Comparison of ENCODE assay signal across 25 cellular contexts in the genomic region with DNA sequence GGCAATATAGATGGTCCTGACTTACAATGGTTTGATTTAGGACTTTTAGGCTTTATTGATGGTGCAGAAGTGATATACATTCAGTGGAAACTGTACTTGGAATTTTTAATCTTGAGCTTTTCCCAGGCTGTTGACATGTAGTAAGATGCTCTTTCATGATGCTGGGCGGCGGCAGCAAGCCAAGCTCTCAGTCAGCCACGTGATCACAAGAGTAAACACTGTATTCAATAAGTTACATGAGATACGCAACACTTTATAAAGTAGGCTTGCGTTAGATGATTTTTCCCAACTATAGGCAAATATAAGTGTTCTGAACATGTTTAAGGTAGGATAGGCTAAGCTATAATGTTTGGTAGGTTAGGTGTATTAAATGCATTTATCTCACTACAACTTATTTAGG. TPM values are rescaled to one million over a fixed set of nuclear protein-coding genes. Genes with fewer than 3 reads are reported as not detected.
"Had no signal": no experiment of that assay in that cellular context is flagged by ENCODE, and none has a peak within 500 bp of the region (broad histone marks: within the 10 kb centered on the region; RNA-seq: fewer than 3 reads in every experiment).

No MANE protein-coding gene starts in this region.

- H3K27ac Mint-ChIP-seq: dendritic cell treated with granulocyte-macrophage colony-stimulating factor and Interleukin-4, amounts not matched to agents 40 ng/mL and 50 ng/mL, for 4 days; effector memory CD8-positive, alpha-beta T cell; endodermal cell; mesothelial cell of epicardium; naive B cell had no signal

- H3K27me3 ChIP-seq: colonic mucosa, esophagus squamous epithelium, gastrocnemius medialis, heart right ventricle had no signal

- H3K9me3 Mint-ChIP-seq: dendritic cell treated with granulocyte-macrophage colony-stimulating factor and Interleukin-4, amounts not matched to agents 40 ng/mL and 50 ng/mL, for 4 days; effector memory CD8-positive, alpha-beta T cell; endodermal cell; mesothelial cell of epicardium; naive B cell had no signal

- DNase-seq: colonic mucosa; cortex of kidney; effector CD8-positive, alpha-beta T cell; effector memory CD8-positive, alpha-beta T cell; endodermal cell; erythroblast; esophagus squamous epithelium; foreskin fibroblast; foreskin melanocyte; gastrocnemius medialis; glutamatergic neuron; head of caudate nucleus; heart right ventricle; hippocampal formation; left cardiac atrium; left ventricle myocardium inferior; lower lobe of right lung; mesenchymal stem cell; mucosa of descending colon; naive B cell had no signal

- H3K27me3 Mint-ChIP-seq: dendritic cell treated with granulocyte-macrophage colony-stimulating factor and Interleukin-4, amounts not matched to agents 40 ng/mL and 50 ng/mL, for 4 days; effector memory CD8-positive, alpha-beta T cell; naive B cell had no signal

- H3K4me1 ChIP-seq: colonic mucosa, esophagus squamous epithelium, gastrocnemius medialis, heart right ventricle, left ventricle myocardium inferior, lower lobe of right lung had no signal

- H3K4me3 Mint-ChIP-seq: dendritic cell treated with granulocyte-macrophage colony-stimulating factor and Interleukin-4, amounts not matched to agents 40 ng/mL and 50 ng/mL, for 4 days; effector memory CD8-positive, alpha-beta T cell; endodermal cell; mesothelial cell of epicardium; naive B cell had no signal

- H3K4me1 Mint-ChIP-seq: endodermal cell, mesothelial cell of epicardium had no signal

- ATAC-seq: effector memory CD8-positive, alpha-beta T cell; esophagus mucosa; gastrocnemius medialis; heart right ventricle; left cardiac atrium; lower lobe of right lung; mucosa of descending colon had no signal

- H3K4me3 ChIP-seq: colonic mucosa, esophagus squamous epithelium, gastrocnemius medialis, heart right ventricle, left ventricle myocardium inferior, lower lobe of right lung, mucosa of descending colon had no signal

- H3K27ac ChIP-seq: colonic mucosa, epithelial cell of prostate, esophagus squamous epithelium, gastrocnemius medialis, heart right ventricle, left ventricle myocardium inferior, lower lobe of right lung had no signal

- H3K9me3 ChIP-seq: colonic mucosa, esophagus squamous epithelium, gastrocnemius medialis, heart right ventricle, left ventricle myocardium inferior, lower lobe of right lung, mucosa of descending colon had no signal

RNA-seq across cellular contexts. Expression of gene PARP15, which starts 31.3 kb away (rescaled TPM):
- total RNA-seq: kidney epithelial cell had no signal
